In the genomic region with DNA sequence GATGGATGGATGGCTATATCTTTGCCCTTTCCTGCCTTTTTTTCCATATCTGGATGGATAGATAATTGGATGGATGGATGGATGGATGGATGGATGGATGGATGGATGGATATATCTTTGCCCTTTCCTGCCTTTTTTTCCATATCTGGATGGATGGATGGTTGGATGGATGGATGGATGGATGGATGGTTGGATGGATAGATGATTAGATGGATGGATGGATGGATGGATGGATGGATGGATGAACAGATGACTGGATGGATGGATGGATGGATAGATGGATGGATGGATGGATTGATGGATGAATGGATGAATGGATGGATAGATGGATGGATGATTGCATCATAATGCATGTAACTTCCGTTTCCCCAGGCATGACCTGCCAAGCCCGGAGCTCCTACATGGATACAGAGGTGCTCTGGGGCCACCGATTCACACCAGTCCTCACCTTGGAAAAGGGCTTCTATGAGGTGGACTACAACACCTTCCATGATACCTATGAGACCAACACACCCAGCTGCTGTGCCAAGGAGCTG, we compare ENCODE assay signal across 21 cellular contexts. TPM values are rescaled to one million over a fixed set of nuclear protein-coding genes. Genes with fewer than 3 reads are reported as not detected.
DNase-seq lines count a peak whose midpoint lies in the region; ATAC-seq, FAIRE-seq and TF ChIP-seq lines count a peak whose summit lies in the region.
"Had no signal": no experiment of that assay in that cellular context is flagged by ENCODE, and none has a peak within 500 bp of the region (broad histone marks: within the 10 kb centered on the region; RNA-seq: fewer than 3 reads in every experiment).

No MANE protein-coding gene starts in this region.

- BruUV-seq in K562 (replicated peaks; lab: Mats Ljungman, UMichigan): no TSS peak
- no TSS peak for BruUV-seq in HepG2 (replicated peaks; lab: Mats Ljungman, UMichigan)

- FAIRE-seq in K562 (lab: Jason Lieb, UNC) (no peak), HepG2 (lab: Jason Lieb, UNC) (no peak)
- FAIRE-seq: A549, D721Med, G401.6, GM12891, GM19239, H1, HTR-8/SVneo had no signal

- H3K9ac ChIP-seq in K562 (ENCODE audit: insufficient read depth in 1 of 2, low read depth in 2 of 2, low read length in 2 of 2) (no peak overlapping the region), HepG2 (ENCODE audit: insufficient read depth, low read depth, low read length) (no peak overlapping the region)

- H3K4me3 ChIP-seq in K562 (no peak overlapping the region), HepG2 (replicated peaks in 1 of 3; ENCODE audit: insufficient read depth in 1 of 3, low read depth in 2 of 3, low read length in 3 of 3) (no peak overlapping the region), aorta (ENCODE audit: low read length in 2 of 2) (no peak overlapping the region)
- H3K4me3 ChIP-seq: A549 had no signal

- in situ Hi-C loops in K562 (cut with MboI): no loop called here
- in situ Hi-C loops in HepG2 (cut with HindIII; ENCODE audit: extremely low pct_ligation_motif_present, low pct_unique_long_range_greater_than_20kb): no loop called here

- intact Hi-C loops in K562 (cut with micrococcal nuclease): no loop called here
- intact Hi-C loops in HepG2 (cut with micrococcal nuclease; ENCODE audit: unreplicated experiment): no loop called here
- intact Hi-C loops in aorta (cut with DNase I): no loop called here

- no peak for TF ChIP-seq RAD21 in K562 (CRISPR knock-in tag; conservative IDR thresholded peaks at IDR 0.05 in 1 of 2, IDR thresholded peaks at IDR 0.05 in 1 of 2)
- TF ChIP-seq RAD21 in HepG2 (CRISPR knock-in tag; IDR thresholded peaks at IDR 0.05): no peak

- no peaks in the 10 kb centered on the region for H3K4me1 Mint-ChIP-seq in activated naive CD4-positive, alpha-beta T cell treated with anti-CD3 and anti-CD28 coated beads, Interleukin-2, amount 50 U/mL, for 24 hours

- CTCF ChIA-PET in K562 (lab: Yijun Ruan, JAX; ENCODE audit: low intra/inter-chr PET ratio) (no interaction called here), HepG2 (lab: Yijun Ruan, JAX; ENCODE audit: low intra/inter-chr PET ratio, low total read pairs) (no interaction called here)

- no peaks in the 10 kb centered on the region for H3K9me3 Mint-ChIP-seq in activated naive CD4-positive, alpha-beta T cell treated with anti-CD3 and anti-CD28 coated beads, Interleukin-2, amount 50 U/mL, for 24 hours
- H3K9me3 Mint-ChIP-seq: CD4-positive, alpha-beta T cell had no signal

- no peaks in the 10 kb centered on the region for H4K20me1 ChIP-seq in K562 (replicated peaks; ENCODE audit: control insufficient read depth, insufficient read depth, low read length)
- H4K20me1 ChIP-seq in HepG2 (ENCODE audit: insufficient read depth, low read length): no peaks in the 10 kb centered on the region

- TF ChIP-seq POLR2A in K562 (conservative IDR thresholded peaks at IDR 0.05): no peak
- no peak for TF ChIP-seq POLR2A in HepG2 (IDR thresholded peaks at IDR 0.05; ENCODE audit: insufficient read depth in 1 of 2, low read depth in 2 of 2, low read length in 2 of 2)

- H3K79me2 ChIP-seq in K562 (ENCODE audit: control insufficient read depth, insufficient read depth, low read length) (no peaks in the 10 kb centered on the region), HepG2 (ENCODE audit: insufficient read depth, low read length) (no peaks in the 10 kb centered on the region)

- H3K27me3 Mint-ChIP-seq in activated naive CD4-positive, alpha-beta T cell treated with anti-CD3 and anti-CD28 coated beads, Interleukin-2, amount 50 U/mL, for 24 hours: peaks cover 8% of the 10 kb centered on the region

- POLR2A ChIA-PET in K562 (lab: Yijun Ruan, JAX): no interaction called here
- POLR2A ChIA-PET in HepG2 (lab: Yijun Ruan, JAX): no interaction called here

- ATAC-seq in K562 (no peak), HepG2 (no peak), aorta (ENCODE audit: low FRiP score) (no peak), HG03280 (IDR thresholded peaks at IDR 0.05; ENCODE audit: unreplicated experiment) (no peak)
- ATAC-seq: A549 had no signal

- H3K27ac Mint-ChIP-seq in activated naive CD4-positive, alpha-beta T cell treated with anti-CD3 and anti-CD28 coated beads, Interleukin-2, amount 50 U/mL, for 24 hours: peak overlapping the region; percentile 37
- H3K27ac Mint-ChIP-seq: CD4-positive, alpha-beta T cell; H9 had no signal

- no peak overlapping the region for H3K4me2 ChIP-seq in K562 (ENCODE audit: insufficient read depth, low read length)
- no peak overlapping the region for H3K4me2 ChIP-seq in HepG2 (ENCODE audit: low read depth, low read length)
- H3K4me2 ChIP-seq: A549 had no signal

- H3K36me3 ChIP-seq in K562 (ENCODE audit: control insufficient read depth, insufficient read depth, low read length) (no peaks in the 10 kb centered on the region), HepG2 (replicated peaks in 1 of 2; ENCODE audit: control insufficient read depth in 1 of 2, insufficient read depth in 2 of 2, low read length in 2 of 2) (no peaks in the 10 kb centered on the region), aorta (ENCODE audit: control insufficient read depth in 1 of 2, insufficient read depth in 2 of 2, low read length in 1 of 2) (no peaks in the 10 kb centered on the region)

- H3K27me3 ChIP-seq in K562 (ENCODE audit: control insufficient read depth in 2 of 2, insufficient read depth in 2 of 2, low read length in 2 of 2): peaks cover 0 to 19% of the 10 kb centered on the region in 2 experiments; a peak in 3 of 5 replicates
- H3K27me3 ChIP-seq in HepG2 (ENCODE audit: control insufficient read depth in 1 of 2, insufficient read depth in 2 of 2, low read length in 2 of 2): peaks cover 2 to 32% of the 10 kb centered on the region in 2 experiments; a peak in 4 of 5 replicates
- H3K27me3 ChIP-seq in aorta (ENCODE audit: control insufficient read depth in 1 of 2, insufficient read depth in 2 of 2, low read length in 1 of 2): no peaks in the 10 kb centered on the region

- WGBS in K562 (ENCODE audit: insufficient coverage, low coverage, missing lambda C conversion rate): 0% methylated on average over 3 of the region's 3 CpGs
- 3% methylated on average over 3 of the region's 3 CpGs for whole genome bisulfite sequencing in HepG2 (ENCODE audit: low lambda C conversion rate)
- WGBS in aorta, 2 donors: 85% methylated on average over 3 of the region's 3 CpGs

- TF ChIP-seq EP300 in K562 (IDR thresholded peaks at IDR 0.05; ENCODE audit: low read length): no peak
- TF ChIP-seq EP300 in HepG2 (IDR thresholded peaks at IDR 0.05; ENCODE audit: low read depth in 2 of 2, low read length in 2 of 2): no peak
- no peak for TF ChIP-seq EP300 in HepG2 (CRISPR knock-in tag; IDR thresholded peaks at IDR 0.05; ENCODE audit: borderline replicate concordance)

- H3K4me1 ChIP-seq in K562 (replicated peaks in 1 of 2; ENCODE audit: control insufficient read depth in 2 of 2, insufficient read depth in 2 of 2, low read length in 2 of 2) (no peaks in the 10 kb centered on the region), HepG2 (ENCODE audit: insufficient read depth, low read length) (no peaks in the 10 kb centered on the region), aorta (ENCODE audit: control insufficient read depth in 1 of 2, insufficient read depth in 2 of 2, low read length in 2 of 2) (no peaks in the 10 kb centered on the region)
- H3K4me1 ChIP-seq: A549, Caco-2 had no signal

- H2AFZ ChIP-seq in K562 (ENCODE audit: low read depth, low read length) (no peak overlapping the region), HepG2 (ENCODE audit: low read length) (no peak overlapping the region)

- DNase-seq in activated naive CD4-positive, alpha-beta T cell treated with anti-CD3 and anti-CD28 coated beads, Interleukin-2, amount 50 U/mL, for 16 hours: no peak
- DNase-seq in K562 (ENCODE audit: extremely low read depth in 1 of 4, low spot score in 3 of 4): no peak
- DNase-seq in HepG2 (ENCODE audit: low spot score): no peak
- peak; percentile 16 to 17 for DNase-seq in aorta
- no peak for DNase-seq in middle frontal gyrus (ENCODE audit: extremely low spot score, low spot score)
- DNase-seq: AML-193; Caco-2; CD4-positive, alpha-beta T cell; H9 had no signal

- no peak overlapping the region for H3K4me3 Mint-ChIP-seq in activated naive CD4-positive, alpha-beta T cell treated with anti-CD3 and anti-CD28 coated beads, Interleukin-2, amount 50 U/mL, for 24 hours
- H3K4me3 Mint-ChIP-seq: CD4-positive, alpha-beta T cell; H9 had no signal

- H3K36me3 Mint-ChIP-seq in activated naive CD4-positive, alpha-beta T cell treated with anti-CD3 and anti-CD28 coated beads, Interleukin-2, amount 50 U/mL, for 24 hours: no peaks in the 10 kb centered on the region

- TF ChIP-seq CTCF in K562 (IDR thresholded peaks at IDR 0.05 in 2 of 3, conservative IDR thresholded peaks at IDR 0.05 in 1 of 3; ENCODE audit: insufficient read depth in 2 of 3, low read depth in 1 of 3, low read length in 3 of 3) (no peak), HepG2 (CRISPR knock-in tag; IDR thresholded peaks at IDR 0.05) (no peak)

- H3K9me3 ChIP-seq in K562 (replicated peaks; ENCODE audit: control insufficient read depth, insufficient read depth, low read depth, low read length) (no peaks in the 10 kb centered on the region), HepG2 (ENCODE audit: low read length) (no peaks in the 10 kb centered on the region), aorta (ENCODE audit: control insufficient read depth, low read length) (no peaks in the 10 kb centered on the region)
- H3K9me3 ChIP-seq: A549, Caco-2 had no signal

- no peaks in the 10 kb centered on the region for H3K9me1 ChIP-seq in K562 (ENCODE audit: control insufficient read depth, insufficient read depth, low read length)

- H3K27ac ChIP-seq in K562 (ENCODE audit: extremely low read depth, low read depth, low read length) (no peak overlapping the region), HepG2 (ENCODE audit: extremely low read length, insufficient read depth, low read length) (no peak overlapping the region), aorta (ENCODE audit: low read depth in 1 of 2, low read length in 2 of 2) (no peak overlapping the region)
- H3K27ac ChIP-seq: 22Rv1, A549, C4-2B had no signal

RNA-seq across cellular contexts. Expression of a gene that starts 24.9 kb away (rescaled TPM):
- total RNA-seq in K562 (2011; cell fraction: chromatin; rRNA removed; ENCODE audit: low replicate concordance): not detected in 2 replicates
- total RNA-seq in K562 (2011; cell fraction: nucleolus; rRNA removed): not detected in 2 replicates
- total RNA-seq in K562 (2011; cell fraction: nucleoplasm; rRNA removed): not detected in 2 replicates
- not detected in 2 replicates for total RNA-seq in K562 (2014; rRNA removed)
- not detected in 2 replicates for total RNA-seq in K562 (2014; rRNA removed; fragmentation: Illumina TruSeq; extraction: Trizol)
- total RNA-seq in K562 (2015; rRNA removed; fragmentation: Illumina TruSeq; extraction: Trizol): not detected in 2 replicates
- 0.04 and 0.07 TPM in 2 replicates for total RNA-seq in K562 (2021)
- polyA plus RNA-seq in K562 (2011; rRNA removed): not detected in 2 replicates
- polyA plus RNA-seq in K562 (2011; cell fraction: cytosol; rRNA removed): not detected in 2 replicates
- polyA plus RNA-seq in K562 (2011; cell fraction: nucleus; rRNA removed): not detected in 2 replicates
- polyA plus RNA-seq in K562 (2012): not detected in 2 replicates
- polyA plus RNA-seq in K562 (2014; fragmentation: Illumina TruSeq; extraction: Trizol): not detected in 2 replicates
- polyA plus RNA-seq in K562 (2014; fragmentation: Nextera tagmentation; extraction: Ambion mirVana): not detected
- not detected in 2 replicates for polyA plus RNA-seq in K562 (2014; rRNA removed)
- not detected in 2 replicates for polyA minus RNA-seq in K562 (2011; rRNA and poly(A)+ RNA removed)
- not detected in 2 replicates for polyA minus RNA-seq in K562 (2011; cell fraction: cytosol; rRNA and poly(A)+ RNA removed)
- polyA minus RNA-seq in K562 (2011; cell fraction: nucleus; rRNA and poly(A)+ RNA removed): not detected in 2 replicates
- not detected in 2 replicates for total RNA-seq in HepG2 (2016; rRNA removed; fragmentation: Illumina TruSeq; extraction: Trizol)
- not detected in 2 replicates for total RNA-seq in HepG2 (2016; cell fraction: cytosol; rRNA removed; fragmentation: Illumina TruSeq; extraction: Trizol; ENCODE audit: low read depth)
- total RNA-seq in HepG2 (2016; cell fraction: insoluble cytoplasmic fraction; rRNA removed; fragmentation: Illumina TruSeq; extraction: Trizol): not detected in 2 replicates
- total RNA-seq in HepG2 (2016; cell fraction: membrane; rRNA removed; fragmentation: Illumina TruSeq; extraction: Trizol): not detected in 2 replicates
- total RNA-seq in HepG2 (2016; cell fraction: nucleus; rRNA removed; fragmentation: Illumina TruSeq; extraction: Trizol): not detected in 2 replicates
- polyA plus RNA-seq in HepG2 (2011; rRNA removed): not detected in 2 replicates
- polyA plus RNA-seq in HepG2 (2011; cell fraction: cytosol; rRNA removed): not detected in 2 replicates
- not detected in 2 replicates for polyA plus RNA-seq in HepG2 (2011; cell fraction: nucleus; rRNA removed)
- polyA plus RNA-seq in HepG2 (2012): not detected in 2 replicates
- not detected in 2 replicates for polyA plus RNA-seq in HepG2 (2016; cell fraction: cytosol; fragmentation: Illumina TruSeq; extraction: Trizol; ENCODE audit: low read depth)
- polyA plus RNA-seq in HepG2 (2016; cell fraction: insoluble cytoplasmic fraction; fragmentation: Illumina TruSeq; extraction: Trizol; ENCODE audit: low read depth): not detected in 2 replicates
- not detected in 2 replicates for polyA plus RNA-seq in HepG2 (2016; cell fraction: membrane; fragmentation: Illumina TruSeq; extraction: Trizol; ENCODE audit: low read depth)
- not detected in 2 replicates for polyA plus RNA-seq in HepG2 (2016; cell fraction: nucleus; fragmentation: Illumina TruSeq; extraction: Trizol; ENCODE audit: insufficient read depth, low read depth)
- not detected in 2 replicates for polyA minus RNA-seq in HepG2 (2011; rRNA and poly(A)+ RNA removed; ENCODE audit: low replicate concordance)
- not detected in 2 replicates for polyA minus RNA-seq in HepG2 (2011; cell fraction: cytosol; rRNA and poly(A)+ RNA removed)
- polyA minus RNA-seq in HepG2 (2011; cell fraction: nucleus; rRNA and poly(A)+ RNA removed): not detected in 2 replicates
- total RNA-seq in aorta: 1 to 10 TPM; 2.0 to 3.5 TPM
- 1 to 10 TPM in 1 of 2 donors, under 1 TPM in 1; 0.31 to 1.6 TPM for polyA plus RNA-seq in aorta
- total RNA-seq: Caco-2, H1 had no signal
- polyA plus RNA-seq: BJ had no signal

RNA-seq across cellular contexts. Expression of a gene that starts 26.6 kb away (rescaled TPM):
- not detected in 2 replicates for total RNA-seq in K562 (2011; cell fraction: chromatin; rRNA removed; ENCODE audit: low replicate concordance)
- not detected in 2 replicates for total RNA-seq in K562 (2011; cell fraction: nucleolus; rRNA removed)
- not detected in 2 replicates for total RNA-seq in K562 (2011; cell fraction: nucleoplasm; rRNA removed)
- total RNA-seq in K562 (2014; rRNA removed): not detected in 2 replicates
- not detected in 2 replicates for total RNA-seq in K562 (2014; rRNA removed; fragmentation: Illumina TruSeq; extraction: Trizol)
- total RNA-seq in K562 (2015; rRNA removed; fragmentation: Illumina TruSeq; extraction: Trizol): not detected in 2 replicates
- not detected in 2 replicates for total RNA-seq in K562 (2021)
- polyA plus RNA-seq in K562 (2011; rRNA removed): not detected in 2 replicates
- not detected in 2 replicates for polyA plus RNA-seq in K562 (2011; cell fraction: cytosol; rRNA removed)
- not detected in 2 replicates for polyA plus RNA-seq in K562 (2011; cell fraction: nucleus; rRNA removed)
- polyA plus RNA-seq in K562 (2012): not detected in 2 replicates
- polyA plus RNA-seq in K562 (2014; fragmentation: Illumina TruSeq; extraction: Trizol): not detected in 2 replicates
- polyA plus RNA-seq in K562 (2014; fragmentation: Nextera tagmentation; extraction: Ambion mirVana): not detected
- not detected in 2 replicates for polyA plus RNA-seq in K562 (2014; rRNA removed)
- polyA minus RNA-seq in K562 (2011; rRNA and poly(A)+ RNA removed): not detected in 2 replicates
- polyA minus RNA-seq in K562 (2011; cell fraction: cytosol; rRNA and poly(A)+ RNA removed): not detected in 2 replicates
- polyA minus RNA-seq in K562 (2011; cell fraction: nucleus; rRNA and poly(A)+ RNA removed): not detected in 2 replicates
- 0.11 TPM in 1 of 2 replicates, not detected in the other for total RNA-seq in HepG2 (2016; rRNA removed; fragmentation: Illumina TruSeq; extraction: Trizol)
- not detected in 2 replicates for total RNA-seq in HepG2 (2016; cell fraction: cytosol; rRNA removed; fragmentation: Illumina TruSeq; extraction: Trizol; ENCODE audit: low read depth)
- not detected in 2 replicates for total RNA-seq in HepG2 (2016; cell fraction: insoluble cytoplasmic fraction; rRNA removed; fragmentation: Illumina TruSeq; extraction: Trizol)
- not detected in 2 replicates for total RNA-seq in HepG2 (2016; cell fraction: membrane; rRNA removed; fragmentation: Illumina TruSeq; extraction: Trizol)
- total RNA-seq in HepG2 (2016; cell fraction: nucleus; rRNA removed; fragmentation: Illumina TruSeq; extraction: Trizol): not detected in 2 replicates
- polyA plus RNA-seq in HepG2 (2011; rRNA removed): 0.03 TPM in 1 of 2 replicates, not detected in the other
- 0.03 TPM in 1 of 2 replicates, not detected in the other for polyA plus RNA-seq in HepG2 (2011; cell fraction: cytosol; rRNA removed)
- polyA plus RNA-seq in HepG2 (2011; cell fraction: nucleus; rRNA removed): 0.19 and 0.28 TPM in 2 replicates
- polyA plus RNA-seq in HepG2 (2012): 0.17 TPM in 1 of 2 replicates, not detected in the other
- polyA plus RNA-seq in HepG2 (2016; cell fraction: cytosol; fragmentation: Illumina TruSeq; extraction: Trizol; ENCODE audit: low read depth): not detected in 2 replicates
- polyA plus RNA-seq in HepG2 (2016; cell fraction: insoluble cytoplasmic fraction; fragmentation: Illumina TruSeq; extraction: Trizol; ENCODE audit: low read depth): not detected in 2 replicates
- not detected in 2 replicates for polyA plus RNA-seq in HepG2 (2016; cell fraction: membrane; fragmentation: Illumina TruSeq; extraction: Trizol; ENCODE audit: low read depth)
- polyA plus RNA-seq in HepG2 (2016; cell fraction: nucleus; fragmentation: Illumina TruSeq; extraction: Trizol; ENCODE audit: insufficient read depth, low read depth): 0.26 and 0.28 TPM in 2 replicates
- not detected in 2 replicates for polyA minus RNA-seq in HepG2 (2011; rRNA and poly(A)+ RNA removed; ENCODE audit: low replicate concordance)
- not detected in 2 replicates for polyA minus RNA-seq in HepG2 (2011; cell fraction: cytosol; rRNA and poly(A)+ RNA removed)
- polyA minus RNA-seq in HepG2 (2011; cell fraction: nucleus; rRNA and poly(A)+ RNA removed): 0.13 and 0.37 TPM in 2 replicates
- not detected for total RNA-seq in aorta
- polyA plus RNA-seq in aorta: not detected
- total RNA-seq: H1, H9 had no signal
- polyA plus RNA-seq: BJ had no signal

RNA-seq across cellular contexts. Expression of a gene that starts 49.0 kb away (rescaled TPM):
- total RNA-seq in K562 (2011; cell fraction: chromatin; rRNA removed; ENCODE audit: low replicate concordance): not detected in 2 replicates
- not detected in 2 replicates for total RNA-seq in K562 (2011; cell fraction: nucleolus; rRNA removed)
- total RNA-seq in K562 (2011; cell fraction: nucleoplasm; rRNA removed): not detected in 2 replicates
- not detected in 2 replicates for total RNA-seq in K562 (2014; rRNA removed)
- not detected in 2 replicates for total RNA-seq in K562 (2014; rRNA removed; fragmentation: Illumina TruSeq; extraction: Trizol)
- not detected in 2 replicates for total RNA-seq in K562 (2015; rRNA removed; fragmentation: Illumina TruSeq; extraction: Trizol)
- not detected in 2 replicates for total RNA-seq in K562 (2021)
- polyA plus RNA-seq in K562 (2011; rRNA removed): not detected in 2 replicates
- not detected in 2 replicates for polyA plus RNA-seq in K562 (2011; cell fraction: cytosol; rRNA removed)
- polyA plus RNA-seq in K562 (2011; cell fraction: nucleus; rRNA removed): not detected in 2 replicates
- not detected in 2 replicates for polyA plus RNA-seq in K562 (2012)
- not detected in 2 replicates for polyA plus RNA-seq in K562 (2014; fragmentation: Illumina TruSeq; extraction: Trizol)
- polyA plus RNA-seq in K562 (2014; fragmentation: Nextera tagmentation; extraction: Ambion mirVana): not detected
- polyA plus RNA-seq in K562 (2014; rRNA removed): not detected in 2 replicates
- not detected in 2 replicates for polyA minus RNA-seq in K562 (2011; rRNA and poly(A)+ RNA removed)
- polyA minus RNA-seq in K562 (2011; cell fraction: cytosol; rRNA and poly(A)+ RNA removed): not detected in 2 replicates
- polyA minus RNA-seq in K562 (2011; cell fraction: nucleus; rRNA and poly(A)+ RNA removed): not detected in 2 replicates
- total RNA-seq in HepG2 (2016; rRNA removed; fragmentation: Illumina TruSeq; extraction: Trizol): not detected in 2 replicates
- not detected in 2 replicates for total RNA-seq in HepG2 (2016; cell fraction: cytosol; rRNA removed; fragmentation: Illumina TruSeq; extraction: Trizol; ENCODE audit: low read depth)
- total RNA-seq in HepG2 (2016; cell fraction: insoluble cytoplasmic fraction; rRNA removed; fragmentation: Illumina TruSeq; extraction: Trizol): not detected in 2 replicates
- total RNA-seq in HepG2 (2016; cell fraction: membrane; rRNA removed; fragmentation: Illumina TruSeq; extraction: Trizol): not detected in 2 replicates
- not detected in 2 replicates for total RNA-seq in HepG2 (2016; cell fraction: nucleus; rRNA removed; fragmentation: Illumina TruSeq; extraction: Trizol)
- polyA plus RNA-seq in HepG2 (2011; rRNA removed): not detected in 2 replicates
- not detected in 2 replicates for polyA plus RNA-seq in HepG2 (2011; cell fraction: cytosol; rRNA removed)
- not detected in 2 replicates for polyA plus RNA-seq in HepG2 (2011; cell fraction: nucleus; rRNA removed)
- polyA plus RNA-seq in HepG2 (2012): not detected in 2 replicates
- not detected in 2 replicates for polyA plus RNA-seq in HepG2 (2016; cell fraction: cytosol; fragmentation: Illumina TruSeq; extraction: Trizol; ENCODE audit: low read depth)
- polyA plus RNA-seq in HepG2 (2016; cell fraction: insoluble cytoplasmic fraction; fragmentation: Illumina TruSeq; extraction: Trizol; ENCODE audit: low read depth): not detected in 2 replicates
- not detected in 2 replicates for polyA plus RNA-seq in HepG2 (2016; cell fraction: membrane; fragmentation: Illumina TruSeq; extraction: Trizol; ENCODE audit: low read depth)
- not detected in 2 replicates for polyA plus RNA-seq in HepG2 (2016; cell fraction: nucleus; fragmentation: Illumina TruSeq; extraction: Trizol; ENCODE audit: insufficient read depth, low read depth)
- not detected in 2 replicates for polyA minus RNA-seq in HepG2 (2011; rRNA and poly(A)+ RNA removed; ENCODE audit: low replicate concordance)
- polyA minus RNA-seq in HepG2 (2011; cell fraction: cytosol; rRNA and poly(A)+ RNA removed): not detected in 2 replicates
- polyA minus RNA-seq in HepG2 (2011; cell fraction: nucleus; rRNA and poly(A)+ RNA removed): not detected in 2 replicates
- under 1 TPM; 0.19 to 0.24 TPM for total RNA-seq in aorta
- polyA plus RNA-seq in aorta: not detected
- total RNA-seq: Caco-2, H9 had no signal
- polyA plus RNA-seq: BJ had no signal

Comparison
In these comparisons a context has a peak if more than half of its experiments do, and no peak if none do; other contexts are left out.
1. DNase-seq: peak in aorta (2 of 2); none in activated naive CD4-positive, alpha-beta T cell treated with anti-CD3 and anti-CD28 coated beads, Interleukin-2, amount 50 U/mL, for 16 hours (single experiment), K562 (0 of 4), HepG2 (single experiment) and middle frontal gyrus (single experiment).